Comparison of ENCODE assay signal across 1 cellular context in the genomic region with DNA sequence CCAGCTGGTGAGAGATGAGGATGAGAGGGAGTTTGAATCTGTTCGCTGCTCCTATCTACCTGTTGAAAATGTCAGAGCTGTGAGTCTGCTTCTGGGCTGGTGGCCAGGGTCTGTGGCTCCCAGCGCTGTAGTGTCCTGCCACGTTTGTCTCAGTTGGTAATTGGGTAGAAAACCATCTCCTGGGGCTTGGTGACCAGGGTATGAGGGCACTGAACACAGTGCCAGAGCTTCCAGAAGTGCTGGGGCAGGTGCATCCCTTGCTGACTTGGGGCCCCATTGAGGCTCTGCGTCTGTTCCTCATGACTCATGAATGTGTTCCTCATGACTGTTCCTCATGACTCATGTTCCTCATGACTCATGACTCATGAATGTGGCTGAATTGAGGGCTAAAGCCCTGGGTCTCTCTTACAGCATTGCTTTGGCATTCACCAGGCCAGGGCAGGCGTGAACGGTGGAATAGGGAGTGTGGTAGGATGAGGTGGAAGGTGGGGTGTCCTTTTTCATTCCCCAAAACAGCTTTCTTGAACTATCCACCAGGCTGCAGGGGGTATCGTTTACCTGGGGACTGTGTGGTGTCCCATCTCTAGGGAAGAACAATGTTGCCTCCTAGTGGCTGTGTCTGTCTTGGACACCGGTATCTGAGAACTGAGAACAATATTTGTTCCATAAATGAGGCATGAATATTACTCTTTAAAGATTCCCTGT.
TF ChIP-seq lines count a peak whose summit lies in the region.

No MANE protein-coding gene starts in this region.

TF ChIP-seq in HEK293, 187 proteins besides CTCF, POLR2A, EP300 and RAD21 (continued from another document and continues in another):
- TF ChIP-seq SCRT2 (tag by site-specific recombination; IDR thresholded peaks at IDR 0.05) (peak; percentile 97), ZNF48 (tag by site-specific recombination; IDR thresholded peaks at IDR 0.05) (no peak), ZNF302 (tag by site-specific recombination; IDR thresholded peaks at IDR 0.05; ENCODE audit: low read depth) (no peak), SP3 (tag by site-specific recombination; IDR thresholded peaks at IDR 0.05) (peak; percentile 56), BCL11B (tag by site-specific recombination; IDR thresholded peaks at IDR 0.05; ENCODE audit: low read depth) (peak; percentile 73; the same call in 1 of the 2 replicates), OVOL3 (tag by site-specific recombination; IDR thresholded peaks at IDR 0.05) (no peak), ZXDB (tag by site-specific recombination; IDR thresholded peaks at IDR 0.05) (peak; percentile 90), ZNF830 (tag by site-specific recombination; IDR thresholded peaks at IDR 0.05; ENCODE audit: low read depth) (no peak), ZNF626 (tag by site-specific recombination; IDR thresholded peaks at IDR 0.05) (no peak), ZBTB1 (tag by site-specific recombination; IDR thresholded peaks at IDR 0.05) (0 out of 2 replicates have a peak, but pooled peaks have one; percentile 62), ZNF341 (tag by site-specific recombination; IDR thresholded peaks at IDR 0.05; ENCODE audit: low read depth) (no peak), ZNF791 (tag by site-specific recombination; IDR thresholded peaks at IDR 0.05) (no peak), ZFHX2 (tag by site-specific recombination; conservative IDR thresholded peaks at IDR 0.05) (no peak), ZNF670 (tag by site-specific recombination; IDR thresholded peaks at IDR 0.05; ENCODE audit: low read depth) (no peak), ZSCAN16 (tag by site-specific recombination; IDR thresholded peaks at IDR 0.05) (no peak), ZFP69B (tag by site-specific recombination; IDR thresholded peaks at IDR 0.05) (peak; percentile 91), ZNF76 (tag by site-specific recombination; IDR thresholded peaks at IDR 0.05; ENCODE audit: borderline replicate concordance, low read depth) (peak; percentile 65; the same call in 1 of the 2 replicates), ZNF843 (tag by site-specific recombination; IDR thresholded peaks at IDR 0.05) (peak; percentile 69), ZNF2 (tag by site-specific recombination; IDR thresholded peaks at IDR 0.05) (peak; percentile 82; the same call in 1 of the 2 replicates), ZNF529 (tag by site-specific recombination; IDR thresholded peaks at IDR 0.05; ENCODE audit: insufficient replicate concordance) (no peak), PRDM1 (tag by site-specific recombination; IDR thresholded peaks at IDR 0.05) (peak; percentile 77), MYNN (tag by site-specific recombination; IDR thresholded peaks at IDR 0.05; ENCODE audit: borderline replicate concordance) (no peak), ZNF701 (tag by site-specific recombination; IDR thresholded peaks at IDR 0.05) (no peak), FEZF1 (tag by site-specific recombination; IDR thresholded peaks at IDR 0.05) (no peak), ZNF211 (tag by site-specific recombination; IDR thresholded peaks at IDR 0.05; ENCODE audit: low read depth) (no peak), ZNF133 (tag by site-specific recombination; IDR thresholded peaks at IDR 0.05) (no peak), ZNF169 (tag by site-specific recombination; IDR thresholded peaks at IDR 0.05) (no peak), ZNF140 (tag by site-specific recombination; IDR thresholded peaks at IDR 0.05) (no peak), ZNF221 (tag by site-specific recombination; IDR thresholded peaks at IDR 0.05; ENCODE audit: borderline replicate concordance) (no peak), ZNF24 (tag by site-specific recombination; IDR thresholded peaks at IDR 0.05) (peak; percentile 97), ZNF138 (tag by site-specific recombination; IDR thresholded peaks at IDR 0.05; ENCODE audit: borderline replicate concordance) (no peak), WT1 (tag by site-specific recombination; IDR thresholded peaks at IDR 0.05) (peak; percentile 80), ZNF157 (tag by site-specific recombination; IDR thresholded peaks at IDR 0.05) (no peak), ZNF391 (tag by site-specific recombination; IDR thresholded peaks at IDR 0.05; ENCODE audit: borderline replicate concordance, low read depth) (no peak), SP7 (tag by site-specific recombination; IDR thresholded peaks at IDR 0.05) (peak; percentile 97), ZBTB8A (tag by site-specific recombination; IDR thresholded peaks at IDR 0.05) (no peak), ZIC2 (tag by site-specific recombination; IDR thresholded peaks at IDR 0.05) (0 out of 2 replicates have a peak, but pooled peaks have one; percentile 18), ZNF776 (tag by site-specific recombination; IDR thresholded peaks at IDR 0.05; ENCODE audit: borderline replicate concordance) (no peak), ZNF121 (tag by site-specific recombination; IDR thresholded peaks at IDR 0.05) (no peak)
- TF ChIP-seq, protein P1, sequence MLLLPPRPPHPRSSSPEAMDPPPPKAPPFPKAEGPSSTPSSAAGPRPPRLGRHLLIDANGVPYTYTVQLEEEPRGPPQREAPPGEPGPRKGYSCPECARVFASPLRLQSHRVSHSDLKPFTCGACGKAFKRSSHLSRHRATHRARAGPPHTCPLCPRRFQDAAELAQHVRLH (tag by site-specific recombination; IDR thresholded peaks at IDR 0.05): no peak
- TF ChIP-seq, protein P2, sequence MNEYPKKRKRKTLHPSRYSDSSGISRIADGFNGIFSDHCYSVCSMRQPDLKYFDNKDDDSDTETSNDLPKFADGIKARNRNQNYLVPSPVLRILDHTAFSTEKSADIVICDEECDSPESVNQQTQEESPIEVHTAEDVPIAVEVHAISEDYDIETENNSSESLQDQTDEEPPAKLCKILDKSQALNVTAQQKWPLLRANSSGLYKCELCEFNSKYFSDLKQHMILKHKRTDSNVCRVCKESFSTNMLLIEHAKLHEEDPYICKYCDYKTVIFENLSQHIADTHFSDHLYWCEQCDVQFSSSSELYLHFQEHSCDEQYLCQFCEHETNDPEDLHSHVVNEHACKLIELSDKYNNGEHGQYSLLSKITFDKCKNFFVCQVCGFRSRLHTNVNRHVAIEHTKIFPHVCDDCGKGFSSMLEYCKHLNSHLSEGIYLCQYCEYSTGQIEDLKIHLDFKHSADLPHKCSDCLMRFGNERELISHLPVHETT (tag by site-specific recombination; IDR thresholded peaks at IDR 0.05): peak; percentile 98
- TF ChIP-seq, protein P3, sequence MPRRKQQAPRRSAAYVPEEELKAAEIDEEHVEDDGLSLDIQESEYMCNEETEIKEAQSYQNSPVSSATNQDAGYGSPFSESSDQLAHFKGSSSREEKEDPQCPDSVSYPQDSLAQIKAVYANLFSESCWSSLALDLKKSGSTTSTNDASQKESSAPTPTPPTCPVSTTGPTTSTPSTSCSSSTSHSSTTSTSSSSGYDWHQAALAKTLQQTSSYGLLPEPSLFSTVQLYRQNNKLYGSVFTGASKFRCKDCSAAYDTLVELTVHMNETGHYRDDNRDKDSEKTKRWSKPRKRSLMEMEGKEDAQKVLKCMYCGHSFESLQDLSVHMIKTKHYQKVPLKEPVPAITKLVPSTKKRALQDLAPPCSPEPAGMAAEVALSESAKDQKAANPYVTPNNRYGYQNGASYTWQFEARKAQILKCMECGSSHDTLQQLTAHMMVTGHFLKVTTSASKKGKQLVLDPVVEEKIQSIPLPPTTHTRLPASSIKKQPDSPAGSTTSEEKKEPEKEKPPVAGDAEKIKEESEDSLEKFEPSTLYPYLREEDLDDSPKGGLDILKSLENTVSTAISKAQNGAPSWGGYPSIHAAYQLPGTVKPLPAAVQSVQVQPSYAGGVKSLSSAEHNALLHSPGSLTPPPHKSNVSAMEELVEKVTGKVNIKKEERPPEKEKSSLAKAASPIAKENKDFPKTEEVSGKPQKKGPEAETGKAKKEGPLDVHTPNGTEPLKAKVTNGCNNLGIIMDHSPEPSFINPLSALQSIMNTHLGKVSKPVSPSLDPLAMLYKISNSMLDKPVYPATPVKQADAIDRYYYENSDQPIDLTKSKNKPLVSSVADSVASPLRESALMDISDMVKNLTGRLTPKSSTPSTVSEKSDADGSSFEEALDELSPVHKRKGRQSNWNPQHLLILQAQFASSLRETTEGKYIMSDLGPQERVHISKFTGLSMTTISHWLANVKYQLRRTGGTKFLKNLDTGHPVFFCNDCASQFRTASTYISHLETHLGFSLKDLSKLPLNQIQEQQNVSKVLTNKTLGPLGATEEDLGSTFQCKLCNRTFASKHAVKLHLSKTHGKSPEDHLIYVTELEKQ (tag by site-specific recombination; IDR thresholded peaks at IDR 0.05; ENCODE audit: borderline replicate concordance): peak; percentile 92
- TF ChIP-seq, protein P4, sequence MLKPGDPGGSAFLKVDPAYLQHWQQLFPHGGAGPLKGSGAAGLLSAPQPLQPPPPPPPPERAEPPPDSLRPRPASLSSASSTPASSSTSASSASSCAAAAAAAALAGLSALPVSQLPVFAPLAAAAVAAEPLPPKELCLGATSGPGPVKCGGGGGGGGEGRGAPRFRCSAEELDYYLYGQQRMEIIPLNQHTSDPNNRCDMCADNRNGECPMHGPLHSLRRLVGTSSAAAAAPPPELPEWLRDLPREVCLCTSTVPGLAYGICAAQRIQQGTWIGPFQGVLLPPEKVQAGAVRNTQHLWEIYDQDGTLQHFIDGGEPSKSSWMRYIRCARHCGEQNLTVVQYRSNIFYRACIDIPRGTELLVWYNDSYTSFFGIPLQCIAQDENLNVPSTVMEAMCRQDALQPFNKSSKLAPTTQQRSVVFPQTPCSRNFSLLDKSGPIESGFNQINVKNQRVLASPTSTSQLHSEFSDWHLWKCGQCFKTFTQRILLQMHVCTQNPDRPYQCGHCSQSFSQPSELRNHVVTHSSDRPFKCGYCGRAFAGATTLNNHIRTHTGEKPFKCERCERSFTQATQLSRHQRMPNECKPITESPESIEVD (tag by site-specific recombination; IDR thresholded peaks at IDR 0.05): no peak
- TF ChIP-seq, protein P5, sequence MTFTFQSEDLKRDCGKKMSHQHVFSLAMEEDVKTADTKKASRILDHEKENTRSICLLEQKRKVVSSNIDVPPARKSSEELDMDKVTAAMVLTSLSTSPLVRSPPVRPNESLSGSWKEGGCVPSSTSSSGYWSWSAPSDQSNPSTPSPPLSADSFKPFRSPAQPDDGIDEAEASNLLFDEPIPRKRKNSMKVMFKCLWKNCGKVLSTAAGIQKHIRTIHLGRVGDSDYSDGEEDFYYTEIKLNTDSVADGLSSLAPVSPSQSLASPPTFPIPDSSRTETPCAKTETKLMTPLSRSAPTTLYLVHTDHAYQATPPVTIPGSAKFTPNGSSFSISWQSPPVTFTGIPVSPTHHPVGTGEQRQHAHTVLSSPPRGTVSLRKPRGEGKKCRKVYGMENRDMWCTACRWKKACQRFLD (tag by site-specific recombination; IDR thresholded peaks at IDR 0.05): no peak
- TF ChIP-seq, protein P6, sequence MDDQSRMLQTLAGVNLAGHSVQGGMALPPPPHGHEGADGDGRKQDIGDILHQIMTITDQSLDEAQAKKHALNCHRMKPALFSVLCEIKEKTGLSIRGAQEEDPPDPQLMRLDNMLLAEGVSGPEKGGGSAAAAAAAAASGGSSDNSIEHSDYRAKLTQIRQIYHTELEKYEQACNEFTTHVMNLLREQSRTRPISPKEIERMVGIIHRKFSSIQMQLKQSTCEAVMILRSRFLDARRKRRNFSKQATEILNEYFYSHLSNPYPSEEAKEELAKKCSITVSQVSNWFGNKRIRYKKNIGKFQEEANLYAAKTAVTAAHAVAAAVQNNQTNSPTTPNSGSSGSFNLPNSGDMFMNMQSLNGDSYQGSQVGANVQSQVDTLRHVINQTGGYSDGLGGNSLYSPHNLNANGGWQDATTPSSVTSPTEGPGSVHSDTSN (CRISPR knock-in tag; IDR thresholded peaks at IDR 0.05): no peak
- TF ChIP-seq, protein P7, sequence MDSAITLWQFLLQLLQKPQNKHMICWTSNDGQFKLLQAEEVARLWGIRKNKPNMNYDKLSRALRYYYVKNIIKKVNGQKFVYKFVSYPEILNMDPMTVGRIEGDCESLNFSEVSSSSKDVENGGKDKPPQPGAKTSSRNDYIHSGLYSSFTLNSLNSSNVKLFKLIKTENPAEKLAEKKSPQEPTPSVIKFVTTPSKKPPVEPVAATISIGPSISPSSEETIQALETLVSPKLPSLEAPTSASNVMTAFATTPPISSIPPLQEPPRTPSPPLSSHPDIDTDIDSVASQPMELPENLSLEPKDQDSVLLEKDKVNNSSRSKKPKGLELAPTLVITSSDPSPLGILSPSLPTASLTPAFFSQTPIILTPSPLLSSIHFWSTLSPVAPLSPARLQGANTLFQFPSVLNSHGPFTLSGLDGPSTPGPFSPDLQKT (IDR thresholded peaks at IDR 0.05; ENCODE audit: borderline replicate concordance, low read depth, low read length): no peak
- TF ChIP-seq, protein P8, sequence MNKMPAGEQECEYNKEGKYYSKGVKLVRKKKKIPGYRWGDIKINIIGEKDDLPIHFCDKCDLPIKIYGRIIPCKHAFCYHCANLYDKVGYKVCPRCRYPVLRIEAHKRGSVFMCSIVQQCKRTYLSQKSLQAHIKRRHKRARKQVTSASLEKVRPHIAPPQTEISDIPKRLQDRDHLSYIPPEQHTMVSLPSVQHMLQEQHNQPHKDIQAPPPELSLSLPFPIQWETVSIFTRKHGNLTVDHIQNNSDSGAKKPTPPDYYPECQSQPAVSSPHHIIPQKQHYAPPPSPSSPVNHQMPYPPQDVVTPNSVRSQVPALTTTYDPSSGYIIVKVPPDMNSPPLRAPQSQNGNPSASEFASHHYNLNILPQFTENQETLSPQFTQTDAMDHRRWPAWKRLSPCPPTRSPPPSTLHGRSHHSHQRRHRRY (tag by site-specific recombination; IDR thresholded peaks at IDR 0.05): no peak
- TF ChIP-seq, protein P9, sequence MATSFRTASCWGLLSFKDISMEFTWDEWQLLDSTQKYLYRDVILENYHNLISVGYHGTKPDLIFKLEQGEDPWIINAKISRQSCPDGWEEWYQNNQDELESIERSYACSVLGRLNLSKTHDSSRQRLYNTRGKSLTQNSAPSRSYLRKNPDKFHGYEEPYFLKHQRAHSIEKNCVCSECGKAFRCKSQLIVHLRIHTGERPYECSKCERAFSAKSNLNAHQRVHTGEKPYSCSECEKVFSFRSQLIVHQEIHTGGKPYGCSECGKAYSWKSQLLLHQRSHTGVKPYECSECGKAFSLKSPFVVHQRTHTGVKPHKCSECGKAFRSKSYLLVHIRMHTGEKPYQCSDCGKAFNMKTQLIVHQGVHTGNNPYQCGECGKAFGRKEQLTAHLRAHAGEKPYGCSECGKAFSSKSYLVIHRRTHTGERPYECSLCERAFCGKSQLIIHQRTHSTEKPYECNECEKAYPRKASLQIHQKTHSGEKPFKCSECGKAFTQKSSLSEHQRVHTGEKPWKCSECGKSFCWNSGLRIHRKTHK (tag by site-specific recombination; IDR thresholded peaks at IDR 0.05): no peak; the same call in 1 of the 2 replicates
- TF ChIP-seq, protein P10, sequence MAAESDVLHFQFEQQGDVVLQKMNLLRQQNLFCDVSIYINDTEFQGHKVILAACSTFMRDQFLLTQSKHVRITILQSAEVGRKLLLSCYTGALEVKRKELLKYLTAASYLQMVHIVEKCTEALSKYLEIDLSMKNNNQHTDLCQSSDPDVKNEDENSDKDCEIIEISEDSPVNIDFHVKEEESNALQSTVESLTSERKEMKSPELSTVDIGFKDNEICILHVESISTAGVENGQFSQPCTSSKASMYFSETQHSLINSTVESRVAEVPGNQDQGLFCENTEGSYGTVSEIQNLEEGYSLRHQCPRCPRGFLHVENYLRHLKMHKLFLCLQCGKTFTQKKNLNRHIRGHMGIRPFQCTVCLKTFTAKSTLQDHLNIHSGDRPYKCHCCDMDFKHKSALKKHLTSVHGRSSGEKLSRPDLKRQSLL (tag by site-specific recombination; IDR thresholded peaks at IDR 0.05): no peak; the same call in 1 of the 2 replicates
